17 cellular contexts compared by ENCODE assay signal in genomic region chr3:187491371-187491770, GRCh38.
"Had no signal": no experiment of that assay in that cellular context is flagged by ENCODE, and none has a peak within 500 bp of the region (broad histone marks: within the 10 kb centered on the region; RNA-seq: fewer than 3 reads in every experiment).

No MANE protein-coding gene starts in this region.

- H3K27ac Mint-ChIP-seq: activated CD8-positive, alpha-beta memory T cell treated with anti-CD3 and anti-CD28 coated beads, Interleukin-2, amount 10 ng/mL, durations not matched to agents 7 days and 5 days; activated CD8-positive, alpha-beta T cell treated with anti-CD3 and anti-CD28 coated beads for 36 hours; activated naive CD4-positive, alpha-beta T cell treated with anti-CD3 and anti-CD28 coated beads, Interleukin-2, amount 10 ng/mL, durations not matched to agents 7 days and 5 days; nephron progenitor cell; stimulated activated memory B cell treated with anti-CD40 and anti-IgM and Interleukin-4, amounts not matched to agents 10 μg/mL and 1 μg/mL and 100 μg/mL, for 72 hours had no signal

- H3K9me3 Mint-ChIP-seq: activated CD8-positive, alpha-beta T cell treated with anti-CD3 and anti-CD28 coated beads for 36 hours; activated naive CD4-positive, alpha-beta T cell treated with anti-CD3 and anti-CD28 coated beads, Interleukin-2, amount 10 ng/mL, durations not matched to agents 7 days and 5 days had no signal

- H3K27me3 ChIP-seq: transverse colon had no signal

- ATAC-seq: activated CD8-positive, alpha-beta memory T cell treated with anti-CD3 and anti-CD28 coated beads, Interleukin-2, amount 10 ng/mL, durations not matched to agents 7 days and 5 days; activated CD8-positive, alpha-beta T cell treated with anti-CD3 and anti-CD28 coated beads for 36 hours; foreskin keratinocyte; left ventricle myocardium superior; sciatic nerve had no signal

- H3K36me3 ChIP-seq: transverse colon had no signal

- H3K4me1 ChIP-seq: foreskin keratinocyte, transverse colon had no signal

- H3K27ac ChIP-seq: foreskin keratinocyte, transverse colon had no signal

- DNase-seq: activated CD4-positive, alpha-beta T cell treated with anti-CD3 and anti-CD28 coated beads for 48 hours; activated CD8-positive, alpha-beta memory T cell treated with anti-CD3 and anti-CD28 coated beads, Interleukin-2, amount 10 ng/mL, durations not matched to agents 7 days and 5 days; activated CD8-positive, alpha-beta T cell treated with anti-CD3 and anti-CD28 coated beads for 36 hours; activated effector memory CD4-positive, alpha-beta T cell treated with anti-CD3 and anti-CD28 coated beads, Interleukin-2, amount 50 U/mL, for 16 hours; activated naive CD4-positive, alpha-beta T cell treated with anti-CD3 and anti-CD28 coated beads, Interleukin-2, amount 10 ng/mL, durations not matched to agents 7 days and 5 days; activated T-cell treated with anti-CD3 and anti-CD28 coated beads for 4 hours; effector CD8-positive, alpha-beta T cell; erythroblast; foreskin keratinocyte; left ventricle myocardium superior; nephron progenitor cell; occipital lobe; small intestine; transverse colon had no signal

- H3K4me3 Mint-ChIP-seq: activated CD8-positive, alpha-beta memory T cell treated with anti-CD3 and anti-CD28 coated beads, Interleukin-2, amount 10 ng/mL, durations not matched to agents 7 days and 5 days; activated CD8-positive, alpha-beta T cell treated with anti-CD3 and anti-CD28 coated beads for 36 hours; activated naive CD4-positive, alpha-beta T cell treated with anti-CD3 and anti-CD28 coated beads, Interleukin-2, amount 10 ng/mL, durations not matched to agents 7 days and 5 days; brain; nephron progenitor cell; stimulated activated memory B cell treated with anti-CD40 and anti-IgM and Interleukin-4, amounts not matched to agents 10 μg/mL and 1 μg/mL and 100 μg/mL, for 72 hours had no signal

- H3K9me3 ChIP-seq: transverse colon had no signal

- H3K36me3 Mint-ChIP-seq: activated CD8-positive, alpha-beta memory T cell treated with anti-CD3 and anti-CD28 coated beads, Interleukin-2, amount 10 ng/mL, durations not matched to agents 7 days and 5 days; activated naive CD4-positive, alpha-beta T cell treated with anti-CD3 and anti-CD28 coated beads, Interleukin-2, amount 10 ng/mL, durations not matched to agents 7 days and 5 days; brain; stimulated activated memory B cell treated with anti-CD40 and anti-IgM and Interleukin-4, amounts not matched to agents 10 μg/mL and 1 μg/mL and 100 μg/mL, for 72 hours had no signal

- H3K4me1 Mint-ChIP-seq: activated CD8-positive, alpha-beta memory T cell treated with anti-CD3 and anti-CD28 coated beads, Interleukin-2, amount 10 ng/mL, durations not matched to agents 7 days and 5 days; activated naive CD4-positive, alpha-beta T cell treated with anti-CD3 and anti-CD28 coated beads, Interleukin-2, amount 10 ng/mL, durations not matched to agents 7 days and 5 days; nephron progenitor cell; stimulated activated memory B cell treated with anti-CD40 and anti-IgM and Interleukin-4, amounts not matched to agents 10 μg/mL and 1 μg/mL and 100 μg/mL, for 72 hours had no signal

- H3K4me3 ChIP-seq: transverse colon had no signal
